1 cellular context compared by ENCODE assay signal in genomic region chr20:50903353-50904051, GRCh38.
TF ChIP-seq lines count a peak whose summit lies in the region.

No MANE protein-coding gene starts in this region.

TF ChIP-seq in HEK293, 187 proteins besides CTCF, POLR2A, EP300 and RAD21 (continued from another document):
- TF ChIP-seq TSHZ1 (tag by site-specific recombination; IDR thresholded peaks at IDR 0.05; ENCODE audit: borderline replicate concordance): no peak
